In genomic region chr2:132665401-132665800, GRCh38 we compare ENCODE assay signal across 22 cellular contexts. TPM values are rescaled to one million over a fixed set of nuclear protein-coding genes. Genes with fewer than 3 reads are reported as not detected.
"Had no signal": no experiment of that assay in that cellular context is flagged by ENCODE, and none has a peak within 500 bp of the region (broad histone marks: within the 10 kb centered on the region; RNA-seq: fewer than 3 reads in every experiment).

No MANE protein-coding gene starts in this region.

- H3K4me3 ChIP-seq: MG63 had no signal

- H3K9me3 ChIP-seq: MG63, SK-N-SH had no signal

- H3K4me2 ChIP-seq: SK-N-SH had no signal

- H3K36me3 ChIP-seq: MG63 had no signal

- ATAC-seq: Panc1, PC-3 had no signal

- H3K27ac ChIP-seq: RWPE1 had no signal

- DNase-seq: Karpas-422, KG1, MG63, NCI-H1092, NCI-H1105 treated with DMSO at 0.1 percent for 48 hours, NCI-H1417 treated with DMSO at 0.1 percent for 48 hours, NCI-H146, NCI-H1694 treated with DMSO at 0.1 percent for 48 hours, NCI-H2029, NCI-H2171 treated with DMSO at 0.1 percent for 48 hours, NCI-H345, NCI-H446 treated with DMSO at 0.1 percent for 48 hours, NCI-H510A treated with DMSO at 0.1 percent for 48 hours, NCI-H526, NCI-H82, PC-3, SHP77, SK-N-SH, SW 1271 had no signal

- H3K9ac ChIP-seq: SK-N-SH had no signal

RNA-seq across cellular contexts. Expression of gene LYPD1, which starts 4.6 kb away (rescaled TPM):
- total RNA-seq: HT-29 had no signal
